ENCODE assay signal across 1 cellular context in genomic region chr2:111919362-111919761, GRCh38.
TF ChIP-seq lines count a peak whose summit lies in the region.

No MANE protein-coding gene starts in this region.

TF ChIP-seq in GM12878, 131 proteins besides CTCF, POLR2A, EP300 and RAD21 (continued from another document):
- TF ChIP-seq, protein P1, sequence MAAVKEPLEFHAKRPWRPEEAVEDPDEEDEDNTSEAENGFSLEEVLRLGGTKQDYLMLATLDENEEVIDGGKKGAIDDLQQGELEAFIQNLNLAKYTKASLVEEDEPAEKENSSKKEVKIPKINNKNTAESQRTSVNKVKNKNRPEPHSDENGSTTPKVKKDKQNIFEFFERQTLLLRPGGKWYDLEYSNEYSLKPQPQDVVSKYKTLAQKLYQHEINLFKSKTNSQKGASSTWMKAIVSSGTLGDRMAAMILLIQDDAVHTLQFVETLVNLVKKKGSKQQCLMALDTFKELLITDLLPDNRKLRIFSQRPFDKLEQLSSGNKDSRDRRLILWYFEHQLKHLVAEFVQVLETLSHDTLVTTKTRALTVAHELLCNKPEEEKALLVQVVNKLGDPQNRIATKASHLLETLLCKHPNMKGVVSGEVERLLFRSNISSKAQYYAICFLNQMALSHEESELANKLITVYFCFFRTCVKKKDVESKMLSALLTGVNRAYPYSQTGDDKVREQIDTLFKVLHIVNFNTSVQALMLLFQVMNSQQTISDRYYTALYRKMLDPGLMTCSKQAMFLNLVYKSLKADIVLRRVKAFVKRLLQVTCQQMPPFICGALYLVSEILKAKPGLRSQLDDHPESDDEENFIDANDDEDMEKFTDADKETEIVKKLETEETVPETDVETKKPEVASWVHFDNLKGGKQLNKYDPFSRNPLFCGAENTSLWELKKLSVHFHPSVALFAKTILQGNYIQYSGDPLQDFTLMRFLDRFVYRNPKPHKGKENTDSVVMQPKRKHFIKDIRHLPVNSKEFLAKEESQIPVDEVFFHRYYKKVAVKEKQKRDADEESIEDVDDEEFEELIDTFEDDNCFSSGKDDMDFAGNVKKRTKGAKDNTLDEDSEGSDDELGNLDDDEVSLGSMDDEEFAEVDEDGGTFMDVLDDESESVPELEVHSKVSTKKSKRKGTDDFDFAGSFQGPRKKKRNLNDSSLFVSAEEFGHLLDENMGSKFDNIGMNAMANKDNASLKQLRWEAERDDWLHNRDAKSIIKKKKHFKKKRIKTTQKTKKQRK (IDR thresholded peaks at IDR 0.05; ENCODE audit: low read depth, low read length) = no peak
- TF ChIP-seq FOXM1 (IDR thresholded peaks at IDR 0.05; ENCODE audit: low read depth, low read length) (no peak), YBX1 (IDR thresholded peaks at IDR 0.05) (no peak), MAX (IDR thresholded peaks at IDR 0.05; ENCODE audit: low read depth, low read length) (no peak), RELA (IDR thresholded peaks at IDR 0.05; ENCODE audit: borderline replicate concordance, partially characterized antibody) (no peak)
